Comparison of ENCODE assay signal across 16 cellular contexts in genomic region chr5:98638701-98639100, GRCh38.
DNase-seq lines count a peak whose midpoint lies in the region; ATAC-seq and TF ChIP-seq lines count a peak whose summit lies in the region.
"Had no signal": no experiment of that assay in that cellular context is flagged by ENCODE, and none has a peak within 500 bp of the region (broad histone marks: within the 10 kb centered on the region; RNA-seq: fewer than 3 reads in every experiment).

No MANE protein-coding gene starts in this region.

- peaks cover 36% of the 10 kb centered on the region for H3K4me1 ChIP-seq in adipocyte (ENCODE audit: control insufficient read depth, insufficient read depth, low read length)
- no peaks in the 10 kb centered on the region for H3K4me1 ChIP-seq in testis
- H3K4me1 ChIP-seq: Caco-2, right lobe of liver had no signal

- no peaks in the 10 kb centered on the region for H3K27me3 ChIP-seq in adipocyte (replicated peaks; ENCODE audit: control insufficient read depth, insufficient read depth, low read length)
- no peaks in the 10 kb centered on the region for H3K27me3 ChIP-seq in testis
- H3K27me3 ChIP-seq: right lobe of liver had no signal

- no peaks in the 10 kb centered on the region for H3K9me3 Mint-ChIP-seq in activated CD4-positive, alpha-beta T cell treated with anti-CD3 and anti-CD28 coated beads, Interleukin-2, amount 10 ng/mL, durations not matched to agents 24 days and 14 days
- H3K9me3 Mint-ChIP-seq: activated naive CD4-positive, alpha-beta T cell treated with anti-CD3 and anti-CD28 coated beads for 36 hours; naive thymus-derived CD4-positive, alpha-beta T cell; stimulated activated naive B cell treated with anti-CD40 and anti-IgM and Interleukin-4, amounts not matched to agents 10 μg/mL and 1 μg/mL and 100 μg/mL, for 72 hours had no signal

- H3K4me1 Mint-ChIP-seq in activated CD4-positive, alpha-beta T cell treated with anti-CD3 and anti-CD28 coated beads, Interleukin-2, amount 10 ng/mL, durations not matched to agents 24 days and 14 days = no peaks in the 10 kb centered on the region
- H3K4me1 Mint-ChIP-seq: naive thymus-derived CD4-positive, alpha-beta T cell; stimulated activated naive B cell treated with anti-CD40 and anti-IgM and Interleukin-4, amounts not matched to agents 10 μg/mL and 1 μg/mL and 100 μg/mL, for 72 hours had no signal

- H3K27me3 Mint-ChIP-seq in activated CD4-positive, alpha-beta T cell treated with anti-CD3 and anti-CD28 coated beads, Interleukin-2, amount 10 ng/mL, durations not matched to agents 24 days and 14 days = peaks cover 3% of the 10 kb centered on the region

- H3K4me3 ChIP-seq in adipocyte (ENCODE audit: low read length) = peak overlapping the region; percentile 6
- H3K4me3 ChIP-seq in testis = no peak overlapping the region
- H3K4me3 ChIP-seq: right lobe of liver had no signal

- no peak overlapping the region for H3K4me3 Mint-ChIP-seq in activated CD4-positive, alpha-beta T cell treated with anti-CD3 and anti-CD28 coated beads, Interleukin-2, amount 10 ng/mL, durations not matched to agents 24 days and 14 days
- H3K4me3 Mint-ChIP-seq: activated naive CD4-positive, alpha-beta T cell treated with anti-CD3 and anti-CD28 coated beads for 36 hours; naive thymus-derived CD4-positive, alpha-beta T cell; stimulated activated naive B cell treated with anti-CD40 and anti-IgM and Interleukin-4, amounts not matched to agents 10 μg/mL and 1 μg/mL and 100 μg/mL, for 72 hours had no signal

- no peak for TF ChIP-seq CTCF in testis (IDR thresholded peaks at IDR 0.05)

- H3K9me3 ChIP-seq in adipocyte (ENCODE audit: control insufficient read depth, low read length) (no peaks in the 10 kb centered on the region), testis (no peaks in the 10 kb centered on the region)
- H3K9me3 ChIP-seq: Caco-2, right lobe of liver had no signal

- no peak for TF ChIP-seq POLR2A in testis (IDR thresholded peaks at IDR 0.05)

- 46 to 58% methylated on average over 1 of the region's 1 CpG for WGBS in testis, 2 donors

- no peaks in the 10 kb centered on the region for H3K36me3 Mint-ChIP-seq in activated CD4-positive, alpha-beta T cell treated with anti-CD3 and anti-CD28 coated beads, Interleukin-2, amount 10 ng/mL, durations not matched to agents 24 days and 14 days (ENCODE audit: low read depth)
- H3K36me3 Mint-ChIP-seq: naive thymus-derived CD4-positive, alpha-beta T cell; stimulated activated naive B cell treated with anti-CD40 and anti-IgM and Interleukin-4, amounts not matched to agents 10 μg/mL and 1 μg/mL and 100 μg/mL, for 72 hours had no signal

- H3K27ac ChIP-seq in testis = no peak overlapping the region
- H3K27ac ChIP-seq: right lobe of liver, VCaP had no signal

- DNase-seq in left cardiac atrium (peak; percentile 34), cardiac septum (ENCODE audit: low spot score) (no peak), adipocyte (ENCODE audit: low read depth) (peak; percentile 12), hepatic stellate cell (ENCODE audit: low spot score) (peak; percentile 10), testis (peak; percentile 18), NCI-H1092 (lab: John Stamatoyannopoulos, UW) (no peak)
- no peak for DNase-seq in activated CD4-positive, alpha-beta T cell treated with anti-CD3 and anti-CD28 coated beads, Interleukin-2, amount 10 ng/mL, durations not matched to agents 24 days and 14 days
- DNase-seq: activated naive CD4-positive, alpha-beta T cell treated with anti-CD3 and anti-CD28 coated beads for 36 hours; Caco-2; naive thymus-derived CD4-positive, alpha-beta T cell; right lobe of liver; stimulated activated CD4-positive, alpha-beta T cell treated with anti-CD3 and anti-CD28 coated beads, Interleukin-4, amount 100 ng/mL, for 4 hours; stimulated activated naive B cell treated with anti-CD40 and anti-IgM and Interleukin-4, amounts not matched to agents 10 μg/mL and 1 μg/mL and 100 μg/mL, for 72 hours had no signal

- intact Hi-C loops in left cardiac atrium (cut with DNase I) = no loop called here
- intact Hi-C loops in cardiac septum (cut with DNase I) = no loop called here
- intact Hi-C loops in testis (cut with DNase I; ENCODE audit: low total_unique reads) = no loop called here
- intact Hi-C loops in activated CD4-positive, alpha-beta T cell treated with anti-CD3 and anti-CD28 coated beads, Interleukin-2, amount 10 ng/mL, durations not matched to agents 24 days and 14 days (cut with micrococcal nuclease) = no loop called here

- H3K36me3 ChIP-seq in adipocyte (ENCODE audit: control insufficient read depth, insufficient read depth, low read length, severe bottlenecking) (no peaks in the 10 kb centered on the region), testis (ENCODE audit: low read depth, missing control alignments) (no peaks in the 10 kb centered on the region)
- H3K36me3 ChIP-seq: right lobe of liver had no signal

- peak overlapping the region; percentile 0 for H3K9ac ChIP-seq in adipocyte (ENCODE audit: low read length)

- ATAC-seq in left cardiac atrium (peak; percentile 53 to 89), HG02840 (IDR thresholded peaks at IDR 0.05; ENCODE audit: low FRiP score, unreplicated experiment) (no peak)
- ATAC-seq: left lobe of liver; naive thymus-derived CD4-positive, alpha-beta T cell; right lobe of liver; stimulated activated naive B cell treated with anti-CD40 and anti-IgM and Interleukin-4, amounts not matched to agents 10 μg/mL and 1 μg/mL and 100 μg/mL, for 72 hours had no signal

- H3K27ac Mint-ChIP-seq in activated CD4-positive, alpha-beta T cell treated with anti-CD3 and anti-CD28 coated beads, Interleukin-2, amount 10 ng/mL, durations not matched to agents 24 days and 14 days = no peak overlapping the region
- H3K27ac Mint-ChIP-seq: activated naive CD4-positive, alpha-beta T cell treated with anti-CD3 and anti-CD28 coated beads for 36 hours; naive thymus-derived CD4-positive, alpha-beta T cell; stimulated activated naive B cell treated with anti-CD40 and anti-IgM and Interleukin-4, amounts not matched to agents 10 μg/mL and 1 μg/mL and 100 μg/mL, for 72 hours had no signal

Comparison
In these comparisons a context has a peak if more than half of its experiments do, and no peak if none do; other contexts are left out.
1. DNase-seq: peak in left cardiac atrium (single experiment), adipocyte (single experiment), hepatic stellate cell (single experiment) and testis (single experiment); none in cardiac septum (single experiment), NCI-H1092 (single experiment) and activated CD4-positive, alpha-beta T cell treated with anti-CD3 and anti-CD28 coated beads, Interleukin-2, amount 10 ng/mL, durations not matched to agents 24 days and 14 days (single experiment).